ENCODE assay signal across 8 cellular contexts in genomic region chr5:65076251-65076869, GRCh38.
DNase-seq lines count a peak whose midpoint lies in the region; ATAC-seq lines count a peak whose summit lies in the region.

No MANE protein-coding gene starts in this region.

- intact Hi-C loops in left ventricle myocardium superior (cut with micrococcal nuclease): no loop called here

- H3K4me1 Mint-ChIP-seq in activated T-cell treated with anti-CD3 and anti-CD28 coated beads, Interleukin-2, amount 50 U/mL, for 72 hours (ENCODE audit: low read depth): peaks cover 26% of the 10 kb centered on the region

- ATAC-seq in HG02852 (IDR thresholded peaks at IDR 0.05; ENCODE audit: unreplicated experiment) (peak; percentile 64), left ventricle myocardium superior (peak; percentile 93)
- ATAC-seq in activated T-cell treated with anti-CD3 and anti-CD28 coated beads, Interleukin-2, amount 50 U/mL, for 72 hours (replicated peaks in 1 of 2): peak; percentile 94 to 95

- H3K27me3 Mint-ChIP-seq in activated T-cell treated with anti-CD3 and anti-CD28 coated beads, Interleukin-2, amount 50 U/mL, for 72 hours (ENCODE audit: low read depth): peaks cover 13% of the 10 kb centered on the region

- no peak overlapping the region for H3K4me3 Mint-ChIP-seq in activated T-cell treated with anti-CD3 and anti-CD28 coated beads, Interleukin-2, amount 50 U/mL, for 72 hours

- H3K9me3 Mint-ChIP-seq in activated T-cell treated with anti-CD3 and anti-CD28 coated beads, Interleukin-2, amount 50 U/mL, for 72 hours: no peaks in the 10 kb centered on the region

- H3K36me3 Mint-ChIP-seq in activated T-cell treated with anti-CD3 and anti-CD28 coated beads, Interleukin-2, amount 50 U/mL, for 72 hours (ENCODE audit: insufficient read depth in 2 of 2): no peaks in the 10 kb centered on the region

- no peak overlapping the region for H3K27ac Mint-ChIP-seq in activated T-cell treated with anti-CD3 and anti-CD28 coated beads, Interleukin-2, amount 50 U/mL, for 72 hours

- DNase-seq in activated CD4-positive, alpha-beta T cell treated with anti-CD3 and anti-CD28 coated beads for 24 hours (ENCODE audit: low read depth in 2 of 2): peak; percentile 19 to 36
- DNase-seq in activated CD4-positive, alpha-beta T cell treated with anti-CD3 and anti-CD28 coated beads for 1 hour: no peak
- DNase-seq in NOMO-1 treated with DMSO at 0.1 percent for 48 hours (lab: John Stamatoyannopoulos, UW; ENCODE audit: unreplicated experiment): peak; percentile 66
- peak; percentile 63 to 65 for DNase-seq in activated T-cell treated with anti-CD3 and anti-CD28 coated beads, Interleukin-2, amount 50 U/mL, for 72 hours
- peak; percentile 40 for DNase-seq in left ventricle myocardium superior
- DNase-seq in stimulated activated CD4-positive, alpha-beta T cell treated with anti-CD3 and anti-CD28 coated beads, Interleukin-4, amount 100 ng/mL, for 4 hours: peak; percentile 23 to 63
- DNase-seq in midbrain (lab: John Stamatoyannopoulos, UW): no peak

Comparison
In these comparisons a context has a peak if more than half of its experiments do, and no peak if none do; other contexts are left out.
1. DNase-seq: peak in activated CD4-positive, alpha-beta T cell treated with anti-CD3 and anti-CD28 coated beads for 24 hours (2 of 2), NOMO-1 treated with DMSO at 0.1 percent for 48 hours (single experiment), activated T-cell treated with anti-CD3 and anti-CD28 coated beads, Interleukin-2, amount 50 U/mL, for 72 hours (2 of 2), left ventricle myocardium superior (single experiment) and stimulated activated CD4-positive, alpha-beta T cell treated with anti-CD3 and anti-CD28 coated beads, Interleukin-4, amount 100 ng/mL, for 4 hours (2 of 2); none in activated CD4-positive, alpha-beta T cell treated with anti-CD3 and anti-CD28 coated beads for 1 hour (single experiment) and midbrain (single experiment).
2. Peak in every context shown above with its lines, with median percentiles within 50 percentile points of each other: ATAC-seq.